9 cellular contexts compared by ENCODE assay signal in genomic region chr3:188390775-188391443, GRCh38.
DNase-seq lines count a peak whose midpoint lies in the region; ATAC-seq and TF ChIP-seq lines count a peak whose summit lies in the region.
"Had no signal": no experiment of that assay in that cellular context is flagged by ENCODE, and none has a peak within 500 bp of the region (broad histone marks: within the 10 kb centered on the region; RNA-seq: fewer than 3 reads in every experiment).

No MANE protein-coding gene starts in this region.

- H3K27me3 ChIP-seq in adipocyte (replicated peaks; ENCODE audit: control insufficient read depth, insufficient read depth, low read length) (no peaks in the 10 kb centered on the region), hepatocyte (no peaks in the 10 kb centered on the region)

- peak; percentile 24 for ATAC-seq in HG03025 (IDR thresholded peaks at IDR 0.05; ENCODE audit: low FRiP score, unreplicated experiment)

- H3K9me2 ChIP-seq in hepatocyte (replicated peaks; ENCODE audit: insufficient read depth), result no peaks in the 10 kb centered on the region

- H3K4me1 ChIP-seq in adipocyte (ENCODE audit: control insufficient read depth, insufficient read depth, low read length) (peaks cover 41% of the 10 kb centered on the region), hepatocyte (ENCODE audit: insufficient read depth) (peaks cover 22% of the 10 kb centered on the region)

- intact Hi-C loops in posterior cingulate gyrus (cut with DNase I), result no loop called here

- peaks cover 3% of the 10 kb centered on the region for H4K20me1 ChIP-seq in hepatocyte (ENCODE audit: insufficient read depth, poor library complexity, severe bottlenecking)

- DNase-seq in adipocyte (ENCODE audit: low read depth), result no peak
- no peak for DNase-seq in hepatocyte (ENCODE audit: low spot score)
- no peak for DNase-seq in GM20000 (ENCODE audit: low spot score)
- DNase-seq in stimulated activated naive CD4-positive, alpha-beta T cell (lab: John Stamatoyannopoulos, UW), result no peak
- DNase-seq in NCI-H524 treated with DMSO at 0.1 percent for 48 hours (lab: John Stamatoyannopoulos, UW), result no peak
- DNase-seq in posterior cingulate gyrus, result no peak
- DNase-seq: stimulated activated CD4-positive, alpha-beta T cell treated with anti-CD3 and anti-CD28 coated beads, Interleukin-4, amount 100 ng/mL, for 4 hours had no signal

- H3K27ac ChIP-seq in hepatocyte (peak overlapping the region; percentile 52), skin epidermis (peak overlapping the region in 19 of 21 experiments; percentile 12 to 79 (median 64))

- H3K9ac ChIP-seq in adipocyte (ENCODE audit: low read length), result peak overlapping the region; percentile 54

- peaks cover 89% of the 10 kb centered on the region for H3K79me2 ChIP-seq in hepatocyte

- no peaks in the 10 kb centered on the region for H3K9me3 ChIP-seq in adipocyte (ENCODE audit: control insufficient read depth, low read length)
- no peaks in the 10 kb centered on the region for H3K9me3 ChIP-seq in hepatocyte (ENCODE audit: low read depth)

- no peak overlapping the region for H3K4me3 ChIP-seq in adipocyte (ENCODE audit: low read length)
- no peak overlapping the region for H3K4me3 ChIP-seq in hepatocyte
- H3K4me3 ChIP-seq in skin epidermis, result no peak overlapping the region

- TF ChIP-seq CTCF in hepatocyte (IDR thresholded peaks at IDR 0.05; ENCODE audit: poor library complexity), result no peak
- TF ChIP-seq CTCF in GM20000 (IDR thresholded peaks at IDR 0.05; ENCODE audit: extremely low read depth, missing control alignments), result no peak

- no peak overlapping the region for H2AFZ ChIP-seq in hepatocyte

- H3K36me3 ChIP-seq in adipocyte (ENCODE audit: control insufficient read depth, insufficient read depth, low read length, severe bottlenecking) (no peaks in the 10 kb centered on the region), hepatocyte (replicated peaks; ENCODE audit: insufficient read depth, low read depth) (no peaks in the 10 kb centered on the region)

- peak overlapping the region; percentile 21 for H3K4me2 ChIP-seq in hepatocyte

- 71% methylated on average over 8 of the region's 8 CpGs for WGBS in hepatocyte (ENCODE audit: low lambda C conversion rate, missing lambda C conversion rate)
